ENCODE assay signal across 11 cellular contexts in the genomic region with DNA sequence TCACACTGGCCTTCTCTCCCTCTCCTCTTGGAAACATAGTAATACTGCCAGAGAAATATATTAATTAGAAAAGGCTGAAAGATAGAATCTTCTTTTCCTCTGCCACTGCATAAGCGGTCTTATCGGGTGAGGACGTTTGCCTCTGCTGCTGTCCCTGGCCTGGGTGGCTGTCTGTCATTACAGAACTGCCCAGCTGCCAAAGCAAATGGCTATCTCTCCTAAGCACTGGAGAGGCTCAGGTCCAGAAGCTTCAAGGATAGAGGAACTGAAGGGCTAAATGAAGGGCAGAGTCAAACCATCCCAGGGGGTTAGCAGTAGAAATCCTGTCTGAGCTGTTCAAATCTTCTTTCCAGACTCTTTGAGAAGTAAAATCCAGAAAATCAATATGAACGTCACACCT.
A peak's percentile ranks its signal among the peaks of the same experiment; 100 is the strongest.
DNase-seq lines count a peak whose midpoint lies in the region; ATAC-seq and TF ChIP-seq lines count a peak whose summit lies in the region.
"Had no signal": no experiment of that assay in that cellular context is flagged by ENCODE, and none has a peak within 500 bp of the region (broad histone marks: within the 10 kb centered on the region; RNA-seq: fewer than 3 reads in every experiment).

No MANE protein-coding gene starts in this region.

- H3K9me2 ChIP-seq in neural cell (ENCODE audit: insufficient read depth, low read length): no peaks in the 10 kb centered on the region

- H3K9ac ChIP-seq in neural cell (ENCODE audit: low read length): no peak overlapping the region

- H3K4me2 ChIP-seq in neural cell (ENCODE audit: low read length): peak overlapping the region; percentile 23

- H4K20me1 ChIP-seq in neural cell (ENCODE audit: insufficient read depth): no peaks in the 10 kb centered on the region

- peaks cover 9% of the 10 kb centered on the region for H3K4me1 ChIP-seq in lower lobe of right lung

- H3K9me3 ChIP-seq in neural cell (ENCODE audit: low read length) (no peaks in the 10 kb centered on the region), lower lobe of right lung (no peaks in the 10 kb centered on the region)

- H3K9me3 Mint-ChIP-seq in activated CD4-positive, alpha-beta T cell treated with anti-CD3 and anti-CD28 coated beads, Interleukin-2, amount 10 ng/mL, durations not matched to agents 7 days and 5 days: no peaks in the 10 kb centered on the region
- H3K9me3 Mint-ChIP-seq in Calu3 (ENCODE audit: low read depth, unreplicated experiment): no peaks in the 10 kb centered on the region
- H3K9me3 Mint-ChIP-seq in brain: no peaks in the 10 kb centered on the region

- no peaks in the 10 kb centered on the region for H3K36me3 ChIP-seq in neural cell (ENCODE audit: insufficient read depth, low read length)
- H3K36me3 ChIP-seq in lower lobe of right lung: no peaks in the 10 kb centered on the region

- no peak for ATAC-seq in lower lobe of right lung

- intact Hi-C loops in Calu3 (cut with micrococcal nuclease; ENCODE audit: unreplicated experiment) (loop anchor here (10.0 kb wide), 1 partner anchor 154 kb away; no protein-coding TSS in a partner anchor), lower lobe of right lung (cut with DNase I) (no loop called here)

- H3K27me3 Mint-ChIP-seq in activated CD4-positive, alpha-beta T cell treated with anti-CD3 and anti-CD28 coated beads, Interleukin-2, amount 10 ng/mL, durations not matched to agents 7 days and 5 days: peaks cover 62% of the 10 kb centered on the region
- no peaks in the 10 kb centered on the region for H3K27me3 Mint-ChIP-seq in Calu3 (ENCODE audit: unreplicated experiment)
- H3K27me3 Mint-ChIP-seq in brain: peaks cover 10% of the 10 kb centered on the region

- no peaks in the 10 kb centered on the region for H3K36me3 Mint-ChIP-seq in activated CD4-positive, alpha-beta T cell treated with anti-CD3 and anti-CD28 coated beads, Interleukin-2, amount 10 ng/mL, durations not matched to agents 7 days and 5 days (ENCODE audit: low read depth)
- H3K36me3 Mint-ChIP-seq in Calu3 (ENCODE audit: insufficient read depth, unreplicated experiment) (peaks cover 30% of the 10 kb centered on the region), brain (no peaks in the 10 kb centered on the region)

- TF ChIP-seq EP300 in neural cell (conservative IDR thresholded peaks at IDR 0.05; ENCODE audit: poor library complexity, severe bottlenecking): no peak

- peaks cover 16% of the 10 kb centered on the region for H3K4me1 Mint-ChIP-seq in activated CD4-positive, alpha-beta T cell treated with anti-CD3 and anti-CD28 coated beads, Interleukin-2, amount 10 ng/mL, durations not matched to agents 7 days and 5 days
- H3K4me1 Mint-ChIP-seq in Calu3 (ENCODE audit: low read depth, unreplicated experiment) (peaks cover 13% of the 10 kb centered on the region), brain (peaks cover 45% of the 10 kb centered on the region)

- H3F3A ChIP-seq in neural cell (ENCODE audit: insufficient read depth, low read length, poor library complexity, severe bottlenecking): no peaks in the 10 kb centered on the region

- H3K27me3 ChIP-seq in neural cell (ENCODE audit: insufficient read depth, low read depth, low read length): no peaks in the 10 kb centered on the region
- H3K27me3 ChIP-seq in lower lobe of right lung (ENCODE audit: low read depth): peaks cover 23% of the 10 kb centered on the region

- no peak for DNase-seq in activated CD4-positive, alpha-beta T cell treated with anti-CD3 and anti-CD28 coated beads, Interleukin-2, amount 10 ng/mL, durations not matched to agents 7 days and 5 days
- DNase-seq in activated CD4-positive, alpha-beta T cell treated with anti-CD3 and anti-CD28 coated beads, Interleukin-2, amount 50 U/mL, for 1 hour: no peak
- DNase-seq in Calu3: no peak
- DNase-seq in mesenteric fat pad (ENCODE audit: low spot score): no peak
- DNase-seq in lower lobe of right lung: no peak
- DNase-seq in NCI-H345 (lab: John Stamatoyannopoulos, UW): no peak
- DNase-seq: erythroblast, MV-4-11, occipital lobe had no signal

- BruUV-seq in Calu3 (replicated peaks; lab: Mats Ljungman, UMichigan): no TSS peak

- no peak overlapping the region for H2AFZ ChIP-seq in neural cell (ENCODE audit: low read depth, low read length)

- POLR2A ChIA-PET in activated CD4-positive, alpha-beta T cell treated with anti-CD3 and anti-CD28 coated beads, Interleukin-2, amount 10 ng/mL, durations not matched to agents 7 days and 5 days (lab: Charles Lee): no interaction called here

- H3K27ac Mint-ChIP-seq in activated CD4-positive, alpha-beta T cell treated with anti-CD3 and anti-CD28 coated beads, Interleukin-2, amount 10 ng/mL, durations not matched to agents 7 days and 5 days: no peak overlapping the region
- H3K27ac Mint-ChIP-seq in Calu3 (ENCODE audit: unreplicated experiment): peak overlapping the region; percentile 69
- peak overlapping the region in 4 of 5 experiments; percentile 22 to 87 (median 77) for H3K27ac Mint-ChIP-seq in brain

- peaks cover 16% of the 10 kb centered on the region for H3K79me2 ChIP-seq in neural cell (replicated peaks; ENCODE audit: insufficient read depth, low read length)

- H3K4me3 ChIP-seq in neural cell (ENCODE audit: low read length) (peak overlapping the region; percentile 79), lower lobe of right lung (no peak overlapping the region)

- TF ChIP-seq CTCF in Calu3 (IDR thresholded peaks at IDR 0.05; ENCODE audit: unreplicated experiment) (no peak), brain (conservative IDR thresholded peaks at IDR 0.05) (no peak), neural cell (IDR thresholded peaks at IDR 0.05; ENCODE audit: poor library complexity, severe bottlenecking) (no peak), lower lobe of right lung (IDR thresholded peaks at IDR 0.05) (no peak)

- peak overlapping the region; percentile 77 for H3K4me3 Mint-ChIP-seq in activated CD4-positive, alpha-beta T cell treated with anti-CD3 and anti-CD28 coated beads, Interleukin-2, amount 10 ng/mL, durations not matched to agents 7 days and 5 days
- H3K4me3 Mint-ChIP-seq in Calu3 (ENCODE audit: low read depth, unreplicated experiment) (peak overlapping the region; percentile 83), brain (peak overlapping the region; percentile 84 to 90 (median 87))

- TF ChIP-seq RAD21 in neural cell (conservative IDR thresholded peaks at IDR 0.05): no peak

- H3K27ac ChIP-seq in neural cell (ENCODE audit: low read length) (no peak overlapping the region), lower lobe of right lung (no peak overlapping the region)

- CTCF ChIA-PET in activated CD4-positive, alpha-beta T cell treated with anti-CD3 and anti-CD28 coated beads, Interleukin-2, amount 10 ng/mL, durations not matched to agents 7 days and 5 days (lab: Charles Lee): no interaction called here
- CTCF ChIA-PET in Calu3 (lab: Charles Lee): no interaction called here

TF ChIP-seq in neural cell, 6 proteins besides CTCF, POLR2A, EP300 and RAD21:
- no peak for TF ChIP-seq TAF1 (IDR thresholded peaks at IDR 0.05; ENCODE audit: low read depth)
- no peak for TF ChIP-seq POLR2AphosphoS5 (IDR thresholded peaks at IDR 0.05)
- no peak for TF ChIP-seq EZH2 (IDR thresholded peaks at IDR 0.05; ENCODE audit: borderline replicate concordance, insufficient read depth, low read length, poor library complexity, severe bottlenecking)
- no peak for TF ChIP-seq SMC3 (conservative IDR thresholded peaks at IDR 0.05; ENCODE audit: poor library complexity)
- TF ChIP-seq, protein P1, sequence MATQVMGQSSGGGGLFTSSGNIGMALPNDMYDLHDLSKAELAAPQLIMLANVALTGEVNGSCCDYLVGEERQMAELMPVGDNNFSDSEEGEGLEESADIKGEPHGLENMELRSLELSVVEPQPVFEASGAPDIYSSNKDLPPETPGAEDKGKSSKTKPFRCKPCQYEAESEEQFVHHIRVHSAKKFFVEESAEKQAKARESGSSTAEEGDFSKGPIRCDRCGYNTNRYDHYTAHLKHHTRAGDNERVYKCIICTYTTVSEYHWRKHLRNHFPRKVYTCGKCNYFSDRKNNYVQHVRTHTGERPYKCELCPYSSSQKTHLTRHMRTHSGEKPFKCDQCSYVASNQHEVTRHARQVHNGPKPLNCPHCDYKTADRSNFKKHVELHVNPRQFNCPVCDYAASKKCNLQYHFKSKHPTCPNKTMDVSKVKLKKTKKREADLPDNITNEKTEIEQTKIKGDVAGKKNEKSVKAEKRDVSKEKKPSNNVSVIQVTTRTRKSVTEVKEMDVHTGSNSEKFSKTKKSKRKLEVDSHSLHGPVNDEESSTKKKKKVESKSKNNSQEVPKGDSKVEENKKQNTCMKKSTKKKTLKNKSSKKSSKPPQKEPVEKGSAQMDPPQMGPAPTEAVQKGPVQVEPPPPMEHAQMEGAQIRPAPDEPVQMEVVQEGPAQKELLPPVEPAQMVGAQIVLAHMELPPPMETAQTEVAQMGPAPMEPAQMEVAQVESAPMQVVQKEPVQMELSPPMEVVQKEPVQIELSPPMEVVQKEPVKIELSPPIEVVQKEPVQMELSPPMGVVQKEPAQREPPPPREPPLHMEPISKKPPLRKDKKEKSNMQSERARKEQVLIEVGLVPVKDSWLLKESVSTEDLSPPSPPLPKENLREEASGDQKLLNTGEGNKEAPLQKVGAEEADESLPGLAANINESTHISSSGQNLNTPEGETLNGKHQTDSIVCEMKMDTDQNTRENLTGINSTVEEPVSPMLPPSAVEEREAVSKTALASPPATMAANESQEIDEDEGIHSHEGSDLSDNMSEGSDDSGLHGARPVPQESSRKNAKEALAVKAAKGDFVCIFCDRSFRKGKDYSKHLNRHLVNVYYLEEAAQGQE (IDR thresholded peaks at IDR 0.05; ENCODE audit: borderline replicate concordance): no peak
- no peak for TF ChIP-seq MXI1 (conservative IDR thresholded peaks at IDR 0.05; ENCODE audit: poor library complexity, severe bottlenecking)
